Comparison of ENCODE assay signal across 9 cellular contexts in genomic region chr16:1613728-1614225, GRCh38. TPM values are rescaled to one million over a fixed set of nuclear protein-coding genes. Genes with fewer than 3 reads are reported as not detected.
A peak's percentile ranks its signal among the peaks of the same experiment; 100 is the strongest.
DNase-seq lines count a peak whose midpoint lies in the region; ATAC-seq, FAIRE-seq and TF ChIP-seq lines count a peak whose summit lies in the region.
"Had no signal": no experiment of that assay in that cellular context is flagged by ENCODE, and none has a peak within 500 bp of the region (broad histone marks: within the 10 kb centered on the region; RNA-seq: fewer than 3 reads in every experiment).

No MANE protein-coding gene starts in this region.

- H3K9me3 ChIP-seq in DOHH2 (ENCODE audit: control insufficient read depth, insufficient read depth, low read length) (no peaks in the 10 kb centered on the region), MG63 (no peaks in the 10 kb centered on the region), mucosa of rectum (ENCODE audit: control insufficient read depth in 2 of 2, low read length in 2 of 2) (no peaks in the 10 kb centered on the region)

- TF ChIP-seq CTCF in DOHH2 (IDR thresholded peaks at IDR 0.05; ENCODE audit: low read depth, low read length, poor library complexity, severe bottlenecking): no peak
- TF ChIP-seq CTCF in bronchial epithelial cell (IDR thresholded peaks at IDR 0.05; ENCODE audit: insufficient read depth, low read length, severe bottlenecking): no peak
- TF ChIP-seq CTCF in GM10248 (IDR thresholded peaks at IDR 0.05; ENCODE audit: control extremely low read depth, extremely low read depth, low read depth, missing control alignments): no peak

- no peak for ATAC-seq in HG03159 (IDR thresholded peaks at IDR 0.05; ENCODE audit: unreplicated experiment)

- H3K36me3 ChIP-seq in DOHH2 (ENCODE audit: control insufficient read depth, low read length): peaks cover 33% of the 10 kb centered on the region
- peaks cover 37% of the 10 kb centered on the region for H3K36me3 ChIP-seq in MG63
- peaks cover 11% of the 10 kb centered on the region for H3K36me3 ChIP-seq in bronchial epithelial cell (ENCODE audit: control insufficient read depth, insufficient read depth, low read length)
- peaks cover 4 to 7% of the 10 kb centered on the region in 2 donors for H3K36me3 ChIP-seq in mucosa of rectum (ENCODE audit: control insufficient read depth in 2 of 2, insufficient read depth in 2 of 2, low read length in 2 of 2)

- CTCF ChIA-PET in GM10248 (lab: Yijun Ruan, JAX): no interaction called here

- H3K27me3 ChIP-seq in DOHH2 (ENCODE audit: control insufficient read depth, low read length) (no peaks in the 10 kb centered on the region), MG63 (no peaks in the 10 kb centered on the region), bronchial epithelial cell (ENCODE audit: control insufficient read depth, insufficient read depth, low read length) (no peaks in the 10 kb centered on the region), mucosa of rectum (ENCODE audit: control insufficient read depth in 2 of 2, insufficient read depth in 2 of 2, low read length in 2 of 2) (no peaks in the 10 kb centered on the region)

- DNase-seq in MG63 (peak; percentile 12), bronchial epithelial cell (ENCODE audit: low read depth) (no peak), OCI-M2 (lab: John Stamatoyannopoulos, UW; ENCODE audit: unreplicated experiment) (no peak), NCI-H2107 (lab: John Stamatoyannopoulos, UW) (no peak), GM10248 (ENCODE audit: extremely low spot score) (no peak)

- H3K27ac ChIP-seq in DOHH2 (ENCODE audit: low read depth, low read length) (peak overlapping the region; percentile 40), mucosa of rectum (ENCODE audit: low read depth in 2 of 2, low read length in 2 of 2) (no peak overlapping the region)

- no peak for FAIRE-seq in bronchial epithelial cell (lab: Jason Lieb, UNC)
- FAIRE-seq: TTC549 had no signal

- peak overlapping the region; percentile 96 for H3K4me3 ChIP-seq in DOHH2 (ENCODE audit: low read length)
- H3K4me3 ChIP-seq in MG63: peak overlapping the region; percentile 88
- H3K4me3 ChIP-seq in bronchial epithelial cell (ENCODE audit: low read depth, low read length): peak overlapping the region; percentile 72
- H3K4me3 ChIP-seq in mucosa of rectum (ENCODE audit: low read length in 2 of 2): peak overlapping the region; percentile 86 to 90

- peak overlapping the region; percentile 48 to 75 for H3K9ac ChIP-seq in mucosa of rectum (ENCODE audit: low read depth in 1 of 2, low read length in 2 of 2)

- H3K4me1 ChIP-seq in DOHH2 (ENCODE audit: control insufficient read depth, low read length) (peaks cover 34% of the 10 kb centered on the region), mucosa of rectum (ENCODE audit: control insufficient read depth in 2 of 2, insufficient read depth in 2 of 2, low read length in 2 of 2) (peaks cover 34 to 35% of the 10 kb centered on the region in 2 donors)

- H3F3A ChIP-seq in DOHH2 (ENCODE audit: control insufficient read depth, insufficient read depth): peaks cover 11% of the 10 kb centered on the region

- no peaks in the 10 kb centered on the region for H3K9me2 ChIP-seq in DOHH2 (replicated peaks; ENCODE audit: control insufficient read depth, low read length)

- POLR2A ChIA-PET in GM10248 (lab: Yijun Ruan, JAX): no interaction called here

- H4K20me1 ChIP-seq in DOHH2 (ENCODE audit: control insufficient read depth, insufficient read depth, low read depth, low read length): no peaks in the 10 kb centered on the region

- peak overlapping the region; percentile 71 for H3K4me2 ChIP-seq in DOHH2 (ENCODE audit: low read length)

- H3K79me2 ChIP-seq in DOHH2 (ENCODE audit: control insufficient read depth, low read length): peaks cover 60% of the 10 kb centered on the region

RNA-seq across cellular contexts. Expression of gene CRAMP1, which starts 1.6 kb away (rescaled TPM):
- total RNA-seq in MG63 (2014; rRNA removed; shearing (Covaris generic); ENCODE audit: low replicate concordance): 3.7 and 3.8 TPM in 2 replicates
- 3.9 and 5.0 TPM in 2 replicates for total RNA-seq in bronchial epithelial cell

RNA-seq across cellular contexts. Expression of gene IFT140, which starts 1.9 kb away (rescaled TPM):
- 25.7 and 27.8 TPM in 2 replicates for total RNA-seq in MG63 (2014; rRNA removed; shearing (Covaris generic); ENCODE audit: low replicate concordance)
- total RNA-seq in bronchial epithelial cell: 10.8 and 12.4 TPM in 2 replicates
